Comparison of ENCODE assay signal across 8 cellular contexts in genomic region chr3:48428863-48429415, GRCh38. TPM values are rescaled to one million over a fixed set of nuclear protein-coding genes. Genes with fewer than 3 reads are reported as not detected.
A peak's percentile ranks its signal among the peaks of the same experiment; 100 is the strongest.
DNase-seq lines count a peak whose midpoint lies in the region; ATAC-seq, FAIRE-seq and TF ChIP-seq lines count a peak whose summit lies in the region.

No MANE protein-coding gene starts in this region.

- H3K27ac ChIP-seq in K562 (ENCODE audit: extremely low read depth, low read depth, low read length) = peak overlapping the region; percentile 68; the same call in 1 of the 3 replicates
- no peak overlapping the region for H3K27ac ChIP-seq in skeletal muscle tissue (ENCODE audit: low read depth, low read length)

- 0% methylated on average over 9 of the region's 65 CpGs for WGBS in K562 (ENCODE audit: insufficient coverage, low coverage, missing lambda C conversion rate)

- peaks cover 6 to 17% of the 10 kb centered on the region in 2 donors for H3K4me1 Mint-ChIP-seq in immature natural killer cell

- peak overlapping the region; percentile 66; the same call in 1 of the 2 replicates for H3K4me2 ChIP-seq in K562 (ENCODE audit: insufficient read depth, low read length)

- FAIRE-seq in K562 (lab: Jason Lieb, UNC) = no peak

- H3K4me3 Mint-ChIP-seq in immature natural killer cell = peak overlapping the region in 3 of 5 donors; percentile 32 to 63 (median 56)

- BruUV-seq in K562 (replicated peaks; lab: Mats Ljungman, UMichigan) = no TSS peak

- H3K9me3 ChIP-seq in K562 (replicated peaks; ENCODE audit: control insufficient read depth, insufficient read depth, low read depth, low read length) (no peaks in the 10 kb centered on the region), skeletal muscle tissue (ENCODE audit: control insufficient read depth in 3 of 3, low read length in 3 of 3) (no peaks in the 10 kb centered on the region)

- TF ChIP-seq EP300 in K562 (IDR thresholded peaks at IDR 0.05; ENCODE audit: low read length) = no peak

- DNase-seq in DMS53 (lab: John Stamatoyannopoulos, UW) = peak; percentile 37
- DNase-seq in DMS53 treated with DMSO at 0.1 percent for 48 hours (lab: John Stamatoyannopoulos, UW; ENCODE audit: unreplicated experiment) = no peak
- peak; percentile 10 for DNase-seq in KBM-7
- peak in 2 of 4 experiments; percentile 41 to 48 for DNase-seq in K562 (ENCODE audit: extremely low read depth in 1 of 4, low spot score in 3 of 4)
- DNase-seq in immature natural killer cell = no peak
- DNase-seq in NCI-H1694 treated with DMSO at 0.1 percent for 48 hours (lab: John Stamatoyannopoulos, UW) = no peak

- H4K20me1 ChIP-seq in K562 (replicated peaks; ENCODE audit: control insufficient read depth, insufficient read depth, low read length) = no peaks in the 10 kb centered on the region

- H3K36me3 Mint-ChIP-seq in immature natural killer cell = peaks cover 0 to 7% (median 0%) of the 10 kb centered on the region in 3 donors

- no peaks in the 10 kb centered on the region for H3K27me3 ChIP-seq in K562 (ENCODE audit: control insufficient read depth in 2 of 2, insufficient read depth in 2 of 2, low read length in 2 of 2)
- peaks cover 0 to 15% (median 14%) of the 10 kb centered on the region in 3 donors for H3K27me3 ChIP-seq in skeletal muscle tissue (ENCODE audit: control insufficient read depth in 3 of 3, insufficient read depth in 3 of 3, low read length in 3 of 3)

- no peaks in the 10 kb centered on the region for H3K9me1 ChIP-seq in K562 (ENCODE audit: control insufficient read depth, insufficient read depth, low read length)

- H3K4me3 ChIP-seq in K562 = peak overlapping the region; percentile 57
- peak overlapping the region; percentile 56 to 66 (median 65) for H3K4me3 ChIP-seq in skeletal muscle tissue (ENCODE audit: low read length in 3 of 3)

- POLR2A ChIA-PET in K562 (lab: Yijun Ruan, JAX) = no interaction called here

- no peak for TF ChIP-seq CTCF in K562 (IDR thresholded peaks at IDR 0.05 in 2 of 3, conservative IDR thresholded peaks at IDR 0.05 in 1 of 3; ENCODE audit: insufficient read depth in 2 of 3, low read depth in 1 of 3, low read length in 3 of 3)

- peaks cover 3 to 40% of the 10 kb centered on the region in 2 experiments; a peak in 4 of 5 replicates for H3K4me1 ChIP-seq in K562 (replicated peaks in 1 of 2; ENCODE audit: control insufficient read depth in 2 of 2, insufficient read depth in 2 of 2, low read length in 2 of 2)
- peaks cover 21 to 37% (median 27%) of the 10 kb centered on the region in 3 donors for H3K4me1 ChIP-seq in skeletal muscle tissue (ENCODE audit: control insufficient read depth in 3 of 3, insufficient read depth in 3 of 3, low read length in 3 of 3)

- in situ Hi-C loops in KBM-7 (cut with MboI; ENCODE audit: low pct_unique_long_range_greater_than_20kb, low sequenced_read_pairs) (loop anchor here (10.0 kb wide), 1 partner anchor 154 kb away; no protein-coding TSS in a partner anchor), K562 (cut with MboI) (no loop called here)

- no peak overlapping the region for H3K27ac Mint-ChIP-seq in immature natural killer cell

- CTCF ChIA-PET in K562 (lab: Yijun Ruan, JAX; ENCODE audit: low intra/inter-chr PET ratio) = interaction anchor here (0.6 kb wide), 1 partner anchor 130 kb away, joined by 3 read pairs; no protein-coding TSS in a partner anchor

- H3K27me3 Mint-ChIP-seq in immature natural killer cell (ENCODE audit: low read depth in 3 of 3) = peaks cover 2 to 4% (median 3%) of the 10 kb centered on the region in 3 donors

- H3K79me2 ChIP-seq in K562 (ENCODE audit: control insufficient read depth, insufficient read depth, low read length) = no peaks in the 10 kb centered on the region; the same call in 2 of the 3 replicates

- peak overlapping the region; percentile 59 for H2AFZ ChIP-seq in K562 (ENCODE audit: low read depth, low read length)

- H3K36me3 ChIP-seq in K562 (ENCODE audit: control insufficient read depth, insufficient read depth, low read length) (peaks cover 24% of the 10 kb centered on the region; the same call in 2 of the 3 replicates), skeletal muscle tissue (ENCODE audit: control insufficient read depth in 3 of 3, insufficient read depth in 3 of 3, low read length in 3 of 3) (peaks cover 15 to 18% (median 16%) of the 10 kb centered on the region in 3 donors)

- H3K9me3 Mint-ChIP-seq in immature natural killer cell = no peaks in the 10 kb centered on the region

- no peak for TF ChIP-seq RAD21 in K562 (CRISPR knock-in tag; conservative IDR thresholded peaks at IDR 0.05 in 1 of 2, IDR thresholded peaks at IDR 0.05 in 1 of 2)

- TF ChIP-seq POLR2A in K562 (conservative IDR thresholded peaks at IDR 0.05) = no peak

- intact Hi-C loops in K562 (cut with micrococcal nuclease) = no loop called here

- peak overlapping the region; percentile 59 to 85; a peak in 3 of 4 replicates for H3K9ac ChIP-seq in K562 (ENCODE audit: insufficient read depth in 1 of 2, low read depth in 2 of 2, low read length in 2 of 2)
- H3K9ac ChIP-seq in skeletal muscle tissue (ENCODE audit: low read depth in 1 of 3, low read length in 3 of 3) = peak overlapping the region in 1 of 3 donors; percentile 74

- ATAC-seq in K562 = peak; percentile 60
- ATAC-seq in GM19395 (IDR thresholded peaks at IDR 0.05; ENCODE audit: unreplicated experiment) = no peak

RNA-seq across cellular contexts. Expression of gene PLXNB1, which starts 0.9 kb away (rescaled TPM):
- 67.7 and 204 TPM in 2 replicates for total RNA-seq in K562 (2011; cell fraction: chromatin; rRNA removed; ENCODE audit: low replicate concordance)
- 92.2 and 100 TPM in 2 replicates for total RNA-seq in K562 (2011; cell fraction: nucleolus; rRNA removed)
- total RNA-seq in K562 (2011; cell fraction: nucleoplasm; rRNA removed) = 59.2 and 60.7 TPM in 2 replicates
- total RNA-seq in K562 (2014; rRNA removed) = 11.2 and 12.7 TPM in 2 replicates
- 2.1 and 3.9 TPM in 2 replicates for total RNA-seq in K562 (2014; rRNA removed; fragmentation: Illumina TruSeq; extraction: Trizol)
- 6.0 and 6.3 TPM in 2 replicates for total RNA-seq in K562 (2015; rRNA removed; fragmentation: Illumina TruSeq; extraction: Trizol)
- 11.4 and 13.9 TPM in 2 replicates for total RNA-seq in K562 (2021)
- 6.0 and 16.7 TPM in 2 replicates for polyA plus RNA-seq in K562 (2011; rRNA removed)
- polyA plus RNA-seq in K562 (2011; cell fraction: cytosol; rRNA removed) = 10.8 and 14.2 TPM in 2 replicates
- polyA plus RNA-seq in K562 (2011; cell fraction: nucleus; rRNA removed) = 106 and 120 TPM in 2 replicates
- polyA plus RNA-seq in K562 (2012) = 11.5 and 18.7 TPM in 2 replicates
- polyA plus RNA-seq in K562 (2014; fragmentation: Illumina TruSeq; extraction: Trizol) = 7.3 and 9.2 TPM in 2 replicates
- under 1 TPM; 0.17 to 0.24 TPM for polyA plus RNA-seq in K562 (2014; fragmentation: Nextera tagmentation; extraction: Ambion mirVana)
- 10.6 and 17.4 TPM in 2 replicates for polyA plus RNA-seq in K562 (2014; rRNA removed)
- 5.0 and 8.2 TPM in 2 replicates for polyA minus RNA-seq in K562 (2011; rRNA and poly(A)+ RNA removed)
- 10.0 and 12.9 TPM in 2 replicates for polyA minus RNA-seq in K562 (2011; cell fraction: cytosol; rRNA and poly(A)+ RNA removed)
- polyA minus RNA-seq in K562 (2011; cell fraction: nucleus; rRNA and poly(A)+ RNA removed) = 27.1 and 27.3 TPM in 2 replicates
- under 1 TPM in 2 of 3 donors, not detected in 1; 0.11 to 0.19 TPM for polyA plus RNA-seq in immature natural killer cell
- 11.5 TPM for total RNA-seq in skeletal muscle tissue

RNA-seq across cellular contexts. Expression of gene CCDC51, which starts 11.0 kb away (rescaled TPM):
- 2.8 and 4.0 TPM in 2 replicates for total RNA-seq in K562 (2011; cell fraction: chromatin; rRNA removed; ENCODE audit: low replicate concordance)
- 2.8 and 3.0 TPM in 2 replicates for total RNA-seq in K562 (2011; cell fraction: nucleolus; rRNA removed)
- 3.9 and 4.0 TPM in 2 replicates for total RNA-seq in K562 (2011; cell fraction: nucleoplasm; rRNA removed)
- total RNA-seq in K562 (2014; rRNA removed) = 17.4 and 20.8 TPM in 2 replicates
- 10.2 and 14.0 TPM in 2 replicates for total RNA-seq in K562 (2014; rRNA removed; fragmentation: Illumina TruSeq; extraction: Trizol)
- 17.3 and 18.6 TPM in 2 replicates for total RNA-seq in K562 (2015; rRNA removed; fragmentation: Illumina TruSeq; extraction: Trizol)
- total RNA-seq in K562 (2021) = 12.8 and 15.7 TPM in 2 replicates
- 16.0 and 16.5 TPM in 2 replicates for polyA plus RNA-seq in K562 (2011; rRNA removed)
- 17.1 and 20.0 TPM in 2 replicates for polyA plus RNA-seq in K562 (2011; cell fraction: cytosol; rRNA removed)
- polyA plus RNA-seq in K562 (2011; cell fraction: nucleus; rRNA removed) = 7.2 and 8.2 TPM in 2 replicates
- polyA plus RNA-seq in K562 (2012) = 12.6 and 14.9 TPM in 2 replicates
- polyA plus RNA-seq in K562 (2014; fragmentation: Illumina TruSeq; extraction: Trizol) = 15.7 and 18.0 TPM in 2 replicates
- polyA plus RNA-seq in K562 (2014; fragmentation: Nextera tagmentation; extraction: Ambion mirVana) = 1 to 10 TPM; 6.5 to 6.8 TPM
- 16.5 and 18.0 TPM in 2 replicates for polyA plus RNA-seq in K562 (2014; rRNA removed)
- polyA minus RNA-seq in K562 (2011; rRNA and poly(A)+ RNA removed) = 8.6 and 10.2 TPM in 2 replicates
- 2.4 and 7.1 TPM in 2 replicates for polyA minus RNA-seq in K562 (2011; cell fraction: cytosol; rRNA and poly(A)+ RNA removed)
- 1.3 and 1.6 TPM in 2 replicates for polyA minus RNA-seq in K562 (2011; cell fraction: nucleus; rRNA and poly(A)+ RNA removed)
- 10 to 100 TPM; 10.2 to 16.3 (median 10.6) TPM for polyA plus RNA-seq in immature natural killer cell
- 9.9 TPM for total RNA-seq in skeletal muscle tissue

RNA-seq across cellular contexts. Expression of gene TMA7, which starts 11.1 kb away (rescaled TPM):
- total RNA-seq in K562 (2011; cell fraction: chromatin; rRNA removed; ENCODE audit: low replicate concordance) = 33.0 and 39.7 TPM in 2 replicates
- total RNA-seq in K562 (2011; cell fraction: nucleolus; rRNA removed) = 42.8 and 52.5 TPM in 2 replicates
- total RNA-seq in K562 (2011; cell fraction: nucleoplasm; rRNA removed) = 61.4 and 82.2 TPM in 2 replicates
- total RNA-seq in K562 (2014; rRNA removed) (587 and 775 TPM in 2 replicates), K562 (2014; rRNA removed; fragmentation: Illumina TruSeq; extraction: Trizol) (389 and 394 TPM in 2 replicates), K562 (2015; rRNA removed; fragmentation: Illumina TruSeq; extraction: Trizol) (476 and 486 TPM in 2 replicates), K562 (2021) (201 and 209 TPM in 2 replicates), skeletal muscle tissue (157 TPM)
- polyA plus RNA-seq in K562 (2011; rRNA removed) (160 and 232 TPM in 2 replicates), K562 (2014; fragmentation: Illumina TruSeq; extraction: Trizol) (318 and 361 TPM in 2 replicates), K562 (2014; fragmentation: Nextera tagmentation; extraction: Ambion mirVana) (100 to 1,000 TPM; 835 to 942 TPM), K562 (2014; rRNA removed) (810 and 1,003 TPM in 2 replicates), immature natural killer cell (1,000 to 10,000 TPM in 1 of 3 donors, 100 to 1,000 TPM in 2; 593 to 1,259 (median 677) TPM)
- polyA plus RNA-seq in K562 (2011; cell fraction: cytosol; rRNA removed) = 25.9 and 86.1 TPM in 2 replicates
- 42.3 and 57.7 TPM in 2 replicates for polyA plus RNA-seq in K562 (2011; cell fraction: nucleus; rRNA removed)
- 188 and 520 TPM in 2 replicates for polyA plus RNA-seq in K562 (2012)
- 32.1 and 43.5 TPM in 2 replicates for polyA minus RNA-seq in K562 (2011; rRNA and poly(A)+ RNA removed)
- polyA minus RNA-seq in K562 (2011; cell fraction: cytosol; rRNA and poly(A)+ RNA removed) = 17.8 and 24.1 TPM in 2 replicates
- polyA minus RNA-seq in K562 (2011; cell fraction: nucleus; rRNA and poly(A)+ RNA removed) = 19.9 and 32.4 TPM in 2 replicates

RNA-seq across cellular contexts. Expression of gene ATRIP, which starts 17.6 kb away (rescaled TPM):
- 31.8 and 48.5 TPM in 2 replicates for total RNA-seq in K562 (2011; cell fraction: chromatin; rRNA removed; ENCODE audit: low replicate concordance)
- 22.1 and 30.9 TPM in 2 replicates for total RNA-seq in K562 (2011; cell fraction: nucleolus; rRNA removed)
- 15.6 and 21.9 TPM in 2 replicates for total RNA-seq in K562 (2011; cell fraction: nucleoplasm; rRNA removed)
- total RNA-seq in K562 (2014; rRNA removed) (10.4 and 14.1 TPM in 2 replicates), K562 (2014; rRNA removed; fragmentation: Illumina TruSeq; extraction: Trizol) (15.7 and 19.6 TPM in 2 replicates), K562 (2015; rRNA removed; fragmentation: Illumina TruSeq; extraction: Trizol) (15.3 and 17.4 TPM in 2 replicates), K562 (2021) (13.9 and 14.1 TPM in 2 replicates), skeletal muscle tissue (4.7 TPM)
- polyA plus RNA-seq in K562 (2011; rRNA removed) (10.1 and 10.5 TPM in 2 replicates), K562 (2014; fragmentation: Illumina TruSeq; extraction: Trizol) (15.2 and 15.6 TPM in 2 replicates), K562 (2014; fragmentation: Nextera tagmentation; extraction: Ambion mirVana) (1 to 10 TPM; 1.7 to 2.3 TPM), K562 (2014; rRNA removed) (9.2 and 10.0 TPM in 2 replicates), immature natural killer cell (10 to 100 TPM in 1 of 3 donors, 1 to 10 TPM in 2; 6.4 to 12.6 (median 6.6) TPM)
- polyA plus RNA-seq in K562 (2011; cell fraction: cytosol; rRNA removed) = 10.1 and 14.1 TPM in 2 replicates
- polyA plus RNA-seq in K562 (2011; cell fraction: nucleus; rRNA removed) = 26.8 and 42.6 TPM in 2 replicates
- 7.9 and 10.1 TPM in 2 replicates for polyA plus RNA-seq in K562 (2012)
- 14.9 and 17.0 TPM in 2 replicates for polyA minus RNA-seq in K562 (2011; rRNA and poly(A)+ RNA removed)
- polyA minus RNA-seq in K562 (2011; cell fraction: cytosol; rRNA and poly(A)+ RNA removed) = 9.5 and 9.7 TPM in 2 replicates
- 12.8 and 14.1 TPM in 2 replicates for polyA minus RNA-seq in K562 (2011; cell fraction: nucleus; rRNA and poly(A)+ RNA removed)

RNA-seq across cellular contexts. Expression of gene FBXW12, which starts 56.9 kb away (rescaled TPM):
- total RNA-seq in K562 (2011; cell fraction: chromatin; rRNA removed; ENCODE audit: low replicate concordance) = 0.30 and 0.37 TPM in 2 replicates
- total RNA-seq in K562 (2011; cell fraction: nucleolus; rRNA removed) = 0.17 and 0.26 TPM in 2 replicates
- total RNA-seq in K562 (2011; cell fraction: nucleoplasm; rRNA removed) = 0.22 and 0.53 TPM in 2 replicates
- total RNA-seq in K562 (2014; rRNA removed) (not detected in 2 replicates), K562 (2014; rRNA removed; fragmentation: Illumina TruSeq; extraction: Trizol) (not detected in 2 replicates), K562 (2015; rRNA removed; fragmentation: Illumina TruSeq; extraction: Trizol) (0.11 TPM in 1 of 2 replicates, not detected in the other), K562 (2021) (not detected in 2 replicates), skeletal muscle tissue (0.52 TPM)
- polyA plus RNA-seq in K562 (2011; rRNA removed) (0.06 and 0.24 TPM in 2 replicates), K562 (2014; fragmentation: Illumina TruSeq; extraction: Trizol) (not detected in 2 replicates), K562 (2014; fragmentation: Nextera tagmentation; extraction: Ambion mirVana) (under 1 TPM; 0.04 to 0.07 TPM), K562 (2014; rRNA removed) (0.30 TPM in 1 of 2 replicates, not detected in the other), immature natural killer cell (not detected)
- polyA plus RNA-seq in K562 (2011; cell fraction: cytosol; rRNA removed) = 0.16 TPM in 2 replicates
- polyA plus RNA-seq in K562 (2011; cell fraction: nucleus; rRNA removed) = 0.17 and 0.41 TPM in 2 replicates
- not detected in 2 replicates for polyA plus RNA-seq in K562 (2012)
- 0.24 TPM in 1 of 2 replicates, not detected in the other for polyA minus RNA-seq in K562 (2011; rRNA and poly(A)+ RNA removed)
- polyA minus RNA-seq in K562 (2011; cell fraction: cytosol; rRNA and poly(A)+ RNA removed) = not detected in 2 replicates
- not detected in 2 replicates for polyA minus RNA-seq in K562 (2011; cell fraction: nucleus; rRNA and poly(A)+ RNA removed)

Comparison
In these comparisons a context has a peak if more than half of its experiments do, and no peak if none do; other contexts are left out.
1. DNase-seq: peak in DMS53 (single experiment) and KBM-7 (single experiment); none in DMS53 treated with DMSO at 0.1 percent for 48 hours (single experiment), immature natural killer cell (0 of 3) and NCI-H1694 treated with DMSO at 0.1 percent for 48 hours (single experiment).